In genomic region chr10:37737336-37737735, GRCh38 we compare ENCODE assay signal across 9 cellular contexts.
"Had no signal": no experiment of that assay in that cellular context is flagged by ENCODE, and none has a peak within 500 bp of the region (broad histone marks: within the 10 kb centered on the region; RNA-seq: fewer than 3 reads in every experiment).

No MANE protein-coding gene starts in this region.

- ATAC-seq: GM23338, HCT116 had no signal

- DNase-seq: GM23248, GOT3, H7, H9, HCEC 1CT, HFFc6 had no signal

- H3K4me3 ChIP-seq: GM23248, GM23338, HAP-1 had no signal

- H3K4me2 ChIP-seq: GM23338 had no signal

- H3K36me3 ChIP-seq: HAP-1 had no signal

- H3K27ac ChIP-seq: GM23248 had no signal

- H3K4me1 ChIP-seq: HAP-1 had no signal

- H2AFZ ChIP-seq: GM23248, GM23338 had no signal

- H3K9ac ChIP-seq: GM23248 had no signal

- H3K9me3 ChIP-seq: HAP-1 had no signal
